Comparison of ENCODE assay signal across 27 cellular contexts in the genomic region with DNA sequence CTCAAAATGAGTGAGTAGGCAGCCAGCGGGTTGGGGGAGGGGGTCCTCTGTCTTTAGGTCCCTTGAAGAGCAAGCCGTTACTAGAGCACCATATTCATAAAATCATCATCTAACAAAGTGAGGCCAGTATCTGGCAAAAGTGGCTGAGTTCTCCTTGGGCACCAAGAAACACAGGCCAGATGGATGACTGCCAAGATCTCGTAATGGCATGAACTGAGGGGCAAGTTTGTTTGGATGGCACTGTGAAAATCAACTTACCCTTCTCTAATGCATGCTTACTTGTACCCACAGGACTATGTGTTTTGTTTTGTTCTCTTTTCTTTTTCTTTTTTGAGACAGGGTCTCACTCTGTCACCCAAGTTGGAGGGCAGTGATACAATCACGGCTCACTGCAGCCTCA. TPM values are rescaled to one million over a fixed set of nuclear protein-coding genes. Genes with fewer than 3 reads are reported as not detected.
"Had no signal": no experiment of that assay in that cellular context is flagged by ENCODE, and none has a peak within 500 bp of the region (broad histone marks: within the 10 kb centered on the region; RNA-seq: fewer than 3 reads in every experiment).

No MANE protein-coding gene starts in this region.

- ATAC-seq: heart right ventricle; left ventricle myocardium superior; stimulated activated naive B cell treated with anti-CD40 and anti-IgM and Interleukin-4, amounts not matched to agents 10 μg/mL and 1 μg/mL and 100 μg/mL, for 72 hours; upper lobe of right lung had no signal

- H3K9me3 Mint-ChIP-seq: activated naive CD4-positive, alpha-beta T cell treated with anti-CD3 and anti-CD28 coated beads, Interleukin-2, amount 10 ng/mL, durations not matched to agents 7 days and 5 days; activated T-cell treated with anti-CD3 and anti-CD28 coated beads, Interleukin-2, amount 50 U/mL, for 24 hours; dendritic cell treated with granulocyte-macrophage colony-stimulating factor and Interleukin-4, amounts not matched to agents 40 ng/mL and 50 ng/mL, for 4 days; stimulated activated naive B cell treated with anti-CD40 and anti-IgM and Interleukin-4, amounts not matched to agents 10 μg/mL and 1 μg/mL and 100 μg/mL, for 72 hours had no signal

- H3K27me3 ChIP-seq: breast epithelium, esophagus squamous epithelium, heart right ventricle, ovary, sigmoid colon, stomach, tibial artery, upper lobe of right lung had no signal

- H3K27ac ChIP-seq: breast epithelium, esophagus squamous epithelium, heart right ventricle, ovary, prostate gland, sigmoid colon, stomach, tibial artery, upper lobe of right lung, VCaP had no signal

- DNase-seq: activated CD4-positive, alpha-beta T cell treated with anti-CD3 and anti-CD28 coated beads for 4 hours; activated CD4-positive, alpha-beta T cell treated with anti-CD3 and anti-CD28 coated beads, Interleukin-2, amount 50 U/mL, for 4 hours; activated CD8-positive, alpha-beta memory T cell treated with anti-CD3 and anti-CD28 coated beads, Interleukin-2, amount 50 U/mL, for 48 hours; activated gamma-delta T cell; activated naive CD4-positive, alpha-beta T cell treated with anti-CD3 and anti-CD28 coated beads, Interleukin-2, amount 10 ng/mL, durations not matched to agents 7 days and 5 days; activated T-cell treated with anti-CD3 and anti-CD28 coated beads, Interleukin-2, amount 50 U/mL, for 24 hours; central memory CD4-positive, alpha-beta T cell; effector CD4-positive, alpha-beta T cell; esophagus squamous epithelium; foreskin melanocyte; heart right ventricle; left ventricle myocardium superior; ovary; retina; sigmoid colon; small intestine; stimulated activated CD4-positive, alpha-beta T cell treated with anti-CD3 and anti-CD28 coated beads, Interleukin-4, amount 100 ng/mL, for 24 hours; stimulated activated naive B cell treated with anti-CD40 and anti-IgM and Interleukin-4, amounts not matched to agents 10 μg/mL and 1 μg/mL and 100 μg/mL, for 72 hours; stomach; T-helper 9 cell; tibial artery; upper lobe of right lung had no signal

- H3K9me3 ChIP-seq: breast epithelium, esophagus squamous epithelium, heart right ventricle, ovary, prostate gland, sigmoid colon, stomach, tibial artery, upper lobe of right lung had no signal

- H3K4me3 ChIP-seq: breast epithelium, esophagus squamous epithelium, heart right ventricle, ovary, prostate gland, sigmoid colon, stomach, tibial artery, upper lobe of right lung had no signal

- H3K27ac Mint-ChIP-seq: activated naive CD4-positive, alpha-beta T cell treated with anti-CD3 and anti-CD28 coated beads, Interleukin-2, amount 10 ng/mL, durations not matched to agents 7 days and 5 days; dendritic cell treated with granulocyte-macrophage colony-stimulating factor and Interleukin-4, amounts not matched to agents 40 ng/mL and 50 ng/mL, for 4 days; stimulated activated naive B cell treated with anti-CD40 and anti-IgM and Interleukin-4, amounts not matched to agents 10 μg/mL and 1 μg/mL and 100 μg/mL, for 72 hours had no signal

- H3K4me1 ChIP-seq: breast epithelium, esophagus squamous epithelium, sigmoid colon, tibial artery, upper lobe of right lung had no signal

- H3K27me3 Mint-ChIP-seq: activated naive CD4-positive, alpha-beta T cell treated with anti-CD3 and anti-CD28 coated beads, Interleukin-2, amount 10 ng/mL, durations not matched to agents 7 days and 5 days; activated T-cell treated with anti-CD3 and anti-CD28 coated beads, Interleukin-2, amount 50 U/mL, for 24 hours; dendritic cell treated with granulocyte-macrophage colony-stimulating factor and Interleukin-4, amounts not matched to agents 40 ng/mL and 50 ng/mL, for 4 days; stimulated activated naive B cell treated with anti-CD40 and anti-IgM and Interleukin-4, amounts not matched to agents 10 μg/mL and 1 μg/mL and 100 μg/mL, for 72 hours had no signal

- H3K36me3 ChIP-seq: breast epithelium, ovary, prostate gland had no signal

- H3K4me3 Mint-ChIP-seq: activated naive CD4-positive, alpha-beta T cell treated with anti-CD3 and anti-CD28 coated beads, Interleukin-2, amount 10 ng/mL, durations not matched to agents 7 days and 5 days; activated T-cell treated with anti-CD3 and anti-CD28 coated beads, Interleukin-2, amount 50 U/mL, for 24 hours; dendritic cell treated with granulocyte-macrophage colony-stimulating factor and Interleukin-4, amounts not matched to agents 40 ng/mL and 50 ng/mL, for 4 days; stimulated activated naive B cell treated with anti-CD40 and anti-IgM and Interleukin-4, amounts not matched to agents 10 μg/mL and 1 μg/mL and 100 μg/mL, for 72 hours had no signal

RNA-seq across cellular contexts. Expression of a gene that starts 49.9 kb away (rescaled TPM):
- total RNA-seq: glomerular endothelial cell, left ventricle myocardium superior, ovary had no signal
